ENCODE assay signal across 8 cellular contexts in genomic region chr6:44219815-44220784, GRCh38. TPM values are rescaled to one million over a fixed set of nuclear protein-coding genes. Genes with fewer than 3 reads are reported as not detected.
DNase-seq lines count a peak whose midpoint lies in the region; ATAC-seq and TF ChIP-seq lines count a peak whose summit lies in the region.

No MANE protein-coding gene starts in this region.

- peaks cover 29% of the 10 kb centered on the region for H3K4me1 ChIP-seq in iPS-15b (ENCODE audit: control insufficient read depth, insufficient read depth, low read length)
- H3K4me1 ChIP-seq in skeletal muscle satellite cell (ENCODE audit: control insufficient read depth, insufficient read depth, low read length): peaks cover 72% of the 10 kb centered on the region

- H3K27me3 ChIP-seq in WERI-Rb-1 (ENCODE audit: insufficient read depth, low read depth, severe bottlenecking) (no peaks in the 10 kb centered on the region), iPS-15b (ENCODE audit: control insufficient read depth, insufficient read depth, low read length) (no peaks in the 10 kb centered on the region), skeletal muscle satellite cell (ENCODE audit: control insufficient read depth, insufficient read depth, low read length) (no peaks in the 10 kb centered on the region)

- peak overlapping the region; percentile 50 for H3K4me2 ChIP-seq in skeletal muscle satellite cell (ENCODE audit: low read length)

- DNase-seq in GM12865 (ENCODE audit: low read depth) (no peak), WERI-Rb-1 (no peak), NCI-H187 (lab: John Stamatoyannopoulos, UW) (no peak), UCSD-AML1 (lab: John Stamatoyannopoulos, UW; ENCODE audit: unreplicated experiment) (no peak)
- no peak for DNase-seq in effector CD8-positive, alpha-beta T cell (lab: John Stamatoyannopoulos, UW)

- H3K27ac ChIP-seq in WERI-Rb-1: peak overlapping the region; percentile 90

- H3K36me3 ChIP-seq in WERI-Rb-1: peaks cover 5% of the 10 kb centered on the region; the same call in 1 of the 2 replicates
- no peaks in the 10 kb centered on the region for H3K36me3 ChIP-seq in iPS-15b (ENCODE audit: control insufficient read depth, insufficient read depth, low read length)
- H3K36me3 ChIP-seq in skeletal muscle satellite cell (ENCODE audit: insufficient read depth, low read length): no peaks in the 10 kb centered on the region

- no peak overlapping the region for H3K9ac ChIP-seq in iPS-15b (ENCODE audit: low read depth, low read length)
- H3K9ac ChIP-seq in skeletal muscle satellite cell (ENCODE audit: low read depth, low read length): no peak overlapping the region

- TF ChIP-seq CTCF in GM12865 (IDR thresholded peaks at IDR 0.05; ENCODE audit: insufficient read depth, low read depth, low read length, missing control alignments) (peak; percentile 1), WERI-Rb-1 (IDR thresholded peaks at IDR 0.05; ENCODE audit: low read depth, low read length) (peak; percentile 33; the same call in 1 of the 2 replicates)

- ATAC-seq in GM19351 (IDR thresholded peaks at IDR 0.05; ENCODE audit: unreplicated experiment): no peak

- H3K9me3 ChIP-seq in WERI-Rb-1 (ENCODE audit: severe bottlenecking) (no peaks in the 10 kb centered on the region), iPS-15b (ENCODE audit: control insufficient read depth, insufficient read depth, low read length) (no peaks in the 10 kb centered on the region), skeletal muscle satellite cell (replicated peaks; ENCODE audit: low read length) (no peaks in the 10 kb centered on the region)

- peak overlapping the region; percentile 73 for H3K4me3 ChIP-seq in GM12865 (ENCODE audit: low read depth, low read length)
- H3K4me3 ChIP-seq in WERI-Rb-1 (ENCODE audit: low read depth, low read length): peak overlapping the region; percentile 68
- peak overlapping the region; percentile 31 for H3K4me3 ChIP-seq in iPS-15b (ENCODE audit: low read depth, low read length)
- H3K4me3 ChIP-seq in skeletal muscle satellite cell (ENCODE audit: low read length): peak overlapping the region; percentile 41

RNA-seq across cellular contexts. Expression of gene SLC29A1, which starts 3.3 kb away (rescaled TPM):
- 9.4 and 17.7 TPM in 2 replicates for total RNA-seq in skeletal muscle satellite cell (2012; rRNA removed)

RNA-seq across cellular contexts. Expression of gene MYMX, which starts 3.4 kb away (rescaled TPM):
- total RNA-seq in skeletal muscle satellite cell (2012; rRNA removed): 1.1 TPM in 1 of 2 replicates, not detected in the other

RNA-seq across cellular contexts. Expression of gene HSP90AB1, which starts 26.8 kb away (rescaled TPM):
- 1,060 and 1,062 TPM in 2 replicates for total RNA-seq in skeletal muscle satellite cell (2012; rRNA removed)

RNA-seq across cellular contexts. Expression of gene SLC35B2, which starts 37.2 kb away (rescaled TPM):
- 71.2 and 86.7 TPM in 2 replicates for total RNA-seq in skeletal muscle satellite cell (2012; rRNA removed)

RNA-seq across cellular contexts. Expression of gene NFKBIE, which starts 45.3 kb away (rescaled TPM):
- 6.6 and 12.7 TPM in 2 replicates for total RNA-seq in skeletal muscle satellite cell (2012; rRNA removed)
